13 cellular contexts compared by ENCODE assay signal in the genomic region with DNA sequence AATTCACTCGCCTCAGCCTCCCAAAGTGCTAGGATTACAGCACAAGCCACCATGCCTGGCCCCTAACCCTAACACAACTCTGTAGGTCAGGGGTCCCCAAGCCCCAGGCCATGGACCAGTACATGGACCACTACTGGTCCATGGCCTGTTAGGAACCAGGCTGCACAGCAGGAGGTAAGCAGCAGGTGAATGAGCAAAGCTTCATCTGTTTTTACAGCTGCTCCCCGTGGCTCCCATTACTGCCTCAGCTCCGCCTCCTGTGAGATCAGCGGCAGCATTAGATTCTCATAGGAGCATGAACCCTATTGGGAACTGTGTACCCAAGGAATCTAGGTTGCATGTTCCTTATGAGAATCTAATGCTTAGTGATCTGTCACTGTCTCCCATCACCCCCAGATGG.
"Had no signal": no experiment of that assay in that cellular context is flagged by ENCODE, and none has a peak within 500 bp of the region (broad histone marks: within the 10 kb centered on the region; RNA-seq: fewer than 3 reads in every experiment).

No MANE protein-coding gene starts in this region.

- H3K27me3 ChIP-seq: brain microvascular endothelial cell, hepatocyte, neural progenitor cell, ovary, right lobe of liver had no signal

- H3K4me1 ChIP-seq: right lobe of liver had no signal

- H3K9me3 ChIP-seq: ovary, right lobe of liver, thoracic aorta had no signal

- H3K4me3 ChIP-seq: coronary artery, hepatocyte, neural progenitor cell, ovary, right lobe of liver, thoracic aorta had no signal

- H3K27ac ChIP-seq: brain microvascular endothelial cell, hepatocyte, neural progenitor cell, ovary, right lobe of liver had no signal

- DNase-seq: activated CD4-positive, alpha-beta T cell treated with anti-CD3 and anti-CD28 coated beads for 1 hour; activated CD4-positive, alpha-beta T cell treated with anti-CD3 and anti-CD28 coated beads, Interleukin-2, amount 50 U/mL, for 4 hours; activated naive CD4-positive, alpha-beta T cell; activated T-cell treated with anti-CD3 and anti-CD28 coated beads for 4 hours; anterior cingulate cortex; brain microvascular endothelial cell; ovary; right lobe of liver; stimulated activated CD4-positive, alpha-beta T cell treated with anti-CD3 and anti-CD28 coated beads, Interleukin-1b, Interleukin-23, amount 100 ng/mL, for 48 hours had no signal

- H3K36me3 ChIP-seq: brain microvascular endothelial cell, neural progenitor cell, ovary, right lobe of liver, thoracic aorta had no signal
